In genomic region chr7:112023282-112023681, GRCh38 we compare ENCODE assay signal across 22 cellular contexts.
"Had no signal": no experiment of that assay in that cellular context is flagged by ENCODE, and none has a peak within 500 bp of the region (broad histone marks: within the 10 kb centered on the region; RNA-seq: fewer than 3 reads in every experiment).

No MANE protein-coding gene starts in this region.

- H3K4me3 ChIP-seq: pancreas, sigmoid colon, tibial nerve, uterus had no signal

- H3K36me3 ChIP-seq: neutrophil, pancreas, sigmoid colon, tibial nerve, uterus had no signal

- DNase-seq: activated CD4-positive, alpha-beta T cell treated with anti-CD3 and anti-CD28 coated beads, Interleukin-2, amount 10 ng/mL, durations not matched to agents 24 days and 14 days; activated CD8-positive, alpha-beta T cell treated with anti-CD3 and anti-CD28 coated beads, Interleukin-2, amount 10 ng/mL, durations not matched to agents 7 days and 5 days; activated naive CD4-positive, alpha-beta T cell treated with Interleukin-2 at 50 U/mL for 16 hours; activated naive CD8-positive, alpha-beta T cell treated with anti-CD3 and anti-CD28 coated beads, Interleukin-2, amount 10 ng/mL, durations not matched to agents 7 days and 5 days; activated T-cell treated with anti-CD3 and anti-CD28 coated beads, Interleukin-2, amount 50 U/mL, for 24 hours; amygdala; effector memory CD4-positive, alpha-beta T cell; immature natural killer cell; pancreas; sigmoid colon; stimulated activated CD4-positive, alpha-beta T cell treated with anti-CD3 and anti-CD28 coated beads, Interleukin-12 subunit alpha, Interleukin-12 subunit beta, amount 100 ng/mL, for 4 hours; stimulated activated CD4-positive, alpha-beta T cell treated with anti-CD3 and anti-CD28 coated beads, Interleukin-1b, Interleukin-23, amount 100 ng/mL, for 48 hours; stimulated activated naive CD4-positive, alpha-beta T cell treated with Interleukin-2 at 50 U/mL for 16 hours; substantia nigra; T1000; uterus had no signal

- H3K9me3 Mint-ChIP-seq: activated CD4-positive, alpha-beta T cell treated with anti-CD3 and anti-CD28 coated beads, Interleukin-2, amount 10 ng/mL, durations not matched to agents 24 days and 14 days; activated naive CD8-positive, alpha-beta T cell treated with anti-CD3 and anti-CD28 coated beads, Interleukin-2, amount 10 ng/mL, durations not matched to agents 7 days and 5 days; activated T-cell treated with anti-CD3 and anti-CD28 coated beads, Interleukin-2, amount 50 U/mL, for 24 hours; activated T-helper 2 cell treated with anti-CD3 and anti-CD28 coated beads, Interferon-gamma antibody, Interleukin-2, Interleukin-4, amounts not matched to agents 10 μg/mL and 5 μg/mL and 100 μg/mL, durations not matched to agents 14 hours and 24 hours and 36 hours; brain; central memory CD8-positive, alpha-beta T cell had no signal

- H3K27me3 Mint-ChIP-seq: activated CD4-positive, alpha-beta T cell treated with anti-CD3 and anti-CD28 coated beads, Interleukin-2, amount 10 ng/mL, durations not matched to agents 24 days and 14 days; brain; natural killer cell treated with Interleukin-12 subunit alpha and Interleukin-12 subunit beta and Interleukin-15 and Interleukin-18, amount 100 ng/mL, for 72 hours had no signal

- H3K27me3 ChIP-seq: neutrophil, pancreas, sigmoid colon, tibial nerve, uterus had no signal

- ATAC-seq: activated CD8-positive, alpha-beta T cell treated with anti-CD3 and anti-CD28 coated beads, Interleukin-2, amount 10 ng/mL, durations not matched to agents 7 days and 5 days; natural killer cell treated with Interleukin-12 subunit alpha and Interleukin-12 subunit beta and Interleukin-15 and Interleukin-18, amount 100 ng/mL, for 72 hours; pancreas had no signal

- H3K9me3 ChIP-seq: neutrophil, pancreas, sigmoid colon, tibial nerve, uterus had no signal

- H3K4me3 Mint-ChIP-seq: activated CD4-positive, alpha-beta T cell treated with anti-CD3 and anti-CD28 coated beads, Interleukin-2, amount 10 ng/mL, durations not matched to agents 24 days and 14 days; activated CD8-positive, alpha-beta T cell treated with anti-CD3 and anti-CD28 coated beads, Interleukin-2, amount 10 ng/mL, durations not matched to agents 7 days and 5 days; activated naive CD8-positive, alpha-beta T cell treated with anti-CD3 and anti-CD28 coated beads, Interleukin-2, amount 10 ng/mL, durations not matched to agents 7 days and 5 days; activated T-cell treated with anti-CD3 and anti-CD28 coated beads, Interleukin-2, amount 50 U/mL, for 24 hours; brain; central memory CD8-positive, alpha-beta T cell; immature natural killer cell; natural killer cell treated with Interleukin-12 subunit alpha and Interleukin-12 subunit beta and Interleukin-15 and Interleukin-18, amount 100 ng/mL, for 72 hours had no signal

- H3K4me1 Mint-ChIP-seq: activated CD4-positive, alpha-beta T cell treated with anti-CD3 and anti-CD28 coated beads, Interleukin-2, amount 10 ng/mL, durations not matched to agents 24 days and 14 days; activated naive CD8-positive, alpha-beta T cell treated with anti-CD3 and anti-CD28 coated beads, Interleukin-2, amount 10 ng/mL, durations not matched to agents 7 days and 5 days; brain; central memory CD8-positive, alpha-beta T cell; immature natural killer cell had no signal

- H3K27ac ChIP-seq: neutrophil, pancreas, sigmoid colon, tibial nerve had no signal

- H3K36me3 Mint-ChIP-seq: activated naive CD8-positive, alpha-beta T cell treated with anti-CD3 and anti-CD28 coated beads, Interleukin-2, amount 10 ng/mL, durations not matched to agents 7 days and 5 days; brain; immature natural killer cell; natural killer cell treated with Interleukin-12 subunit alpha and Interleukin-12 subunit beta and Interleukin-15 and Interleukin-18, amount 100 ng/mL, for 72 hours had no signal

- H3K27ac Mint-ChIP-seq: activated CD4-positive, alpha-beta T cell treated with anti-CD3 and anti-CD28 coated beads, Interleukin-2, amount 10 ng/mL, durations not matched to agents 24 days and 14 days; activated CD8-positive, alpha-beta T cell treated with anti-CD3 and anti-CD28 coated beads, Interleukin-2, amount 10 ng/mL, durations not matched to agents 7 days and 5 days; activated naive CD8-positive, alpha-beta T cell treated with anti-CD3 and anti-CD28 coated beads, Interleukin-2, amount 10 ng/mL, durations not matched to agents 7 days and 5 days; activated T-cell treated with anti-CD3 and anti-CD28 coated beads, Interleukin-2, amount 50 U/mL, for 24 hours; activated T-helper 2 cell treated with anti-CD3 and anti-CD28 coated beads, Interferon-gamma antibody, Interleukin-2, Interleukin-4, amounts not matched to agents 10 μg/mL and 5 μg/mL and 100 μg/mL, durations not matched to agents 14 hours and 24 hours and 36 hours; immature natural killer cell; natural killer cell treated with Interleukin-12 subunit alpha and Interleukin-12 subunit beta and Interleukin-15 and Interleukin-18, amount 100 ng/mL, for 72 hours had no signal
